ENCODE assay signal across 18 cellular contexts in genomic region chr3:97885931-97886824, GRCh38.
"Had no signal": no experiment of that assay in that cellular context is flagged by ENCODE, and none has a peak within 500 bp of the region (broad histone marks: within the 10 kb centered on the region; RNA-seq: fewer than 3 reads in every experiment).

No MANE protein-coding gene starts in this region.

- H3K4me3 Mint-ChIP-seq: activated CD4-positive, alpha-beta memory T cell treated with anti-CD3 and anti-CD28 coated beads, Interleukin-2, amount 10 ng/mL, durations not matched to agents 7 days and 5 days; activated T-cell treated with anti-CD3 and anti-CD28 coated beads, Interleukin-2, amount 50 U/mL, for 72 hours; natural killer cell treated with Interleukin-12 subunit alpha and Interleukin-12 subunit beta and Interleukin-15 and Interleukin-18, amount 100 ng/mL, for 72 hours had no signal

- H3K4me2 ChIP-seq: hepatocyte had no signal

- H3K36me3 Mint-ChIP-seq: natural killer cell treated with Interleukin-12 subunit alpha and Interleukin-12 subunit beta and Interleukin-15 and Interleukin-18, amount 100 ng/mL, for 72 hours had no signal

- H2AFZ ChIP-seq: hepatocyte had no signal

- H3K27ac ChIP-seq: foreskin keratinocyte, hepatocyte, VCaP had no signal

- H3K27me3 ChIP-seq: foreskin keratinocyte, hepatocyte, sigmoid colon had no signal

- H3K27me3 Mint-ChIP-seq: activated CD4-positive, alpha-beta memory T cell treated with anti-CD3 and anti-CD28 coated beads, Interleukin-2, amount 10 ng/mL, durations not matched to agents 7 days and 5 days; natural killer cell treated with Interleukin-12 subunit alpha and Interleukin-12 subunit beta and Interleukin-15 and Interleukin-18, amount 100 ng/mL, for 72 hours; progenitor cell of endocrine pancreas had no signal

- H3K9me3 Mint-ChIP-seq: activated CD4-positive, alpha-beta memory T cell treated with anti-CD3 and anti-CD28 coated beads, Interleukin-2, amount 10 ng/mL, durations not matched to agents 7 days and 5 days; activated T-cell treated with anti-CD3 and anti-CD28 coated beads, Interleukin-2, amount 50 U/mL, for 72 hours; natural killer cell treated with Interleukin-12 subunit alpha and Interleukin-12 subunit beta and Interleukin-15 and Interleukin-18, amount 100 ng/mL, for 72 hours had no signal

- H3K79me2 ChIP-seq: hepatocyte had no signal

- H3K9me3 ChIP-seq: mucosa of descending colon, sigmoid colon had no signal

- DNase-seq: activated CD4-positive, alpha-beta memory T cell treated with anti-CD3 and anti-CD28 coated beads, Interleukin-2, amount 10 ng/mL, durations not matched to agents 7 days and 5 days; activated T-cell treated with anti-CD3 and anti-CD28 coated beads, Interleukin-2, amount 50 U/mL, for 72 hours; central memory CD4-positive, alpha-beta T cell; cortex of kidney; effector memory CD4-positive, alpha-beta T cell; erythroblast; foreskin keratinocyte; mucosa of descending colon; occipital lobe; sigmoid colon; stimulated activated CD4-positive, alpha-beta T cell treated with anti-CD3 and anti-CD28 coated beads, Interleukin-4, amount 100 ng/mL, for 1 hour; stimulated activated CD8-positive, alpha-beta memory T cell treated with anti-CD3 and anti-CD28 coated beads, Interleukin-4, amount 100 ng/mL, for 48 hours; stimulated activated naive CD8-positive, alpha-beta T cell treated with anti-CD3 and anti-CD28 coated beads, Interleukin-15, Interleukin-2, amounts not matched to agents 100 U/mL and 50 U/mL, for 24 hours; T1000 had no signal

- H3K27ac Mint-ChIP-seq: activated CD4-positive, alpha-beta memory T cell treated with anti-CD3 and anti-CD28 coated beads, Interleukin-2, amount 10 ng/mL, durations not matched to agents 7 days and 5 days; activated T-cell treated with anti-CD3 and anti-CD28 coated beads, Interleukin-2, amount 50 U/mL, for 72 hours; natural killer cell treated with Interleukin-12 subunit alpha and Interleukin-12 subunit beta and Interleukin-15 and Interleukin-18, amount 100 ng/mL, for 72 hours; progenitor cell of endocrine pancreas had no signal

- H3K4me3 ChIP-seq: hepatocyte, mucosa of descending colon, sigmoid colon had no signal

- ATAC-seq: activated T-cell treated with anti-CD3 and anti-CD28 coated beads, Interleukin-2, amount 50 U/mL, for 72 hours; foreskin keratinocyte; mucosa of descending colon; natural killer cell treated with Interleukin-12 subunit alpha and Interleukin-12 subunit beta and Interleukin-15 and Interleukin-18, amount 100 ng/mL, for 72 hours had no signal
